ENCODE assay signal across 33 cellular contexts in genomic region chr11:45710561-45710960, GRCh38. TPM values are rescaled to one million over a fixed set of nuclear protein-coding genes. Genes with fewer than 3 reads are reported as not detected.
"Had no signal": no experiment of that assay in that cellular context is flagged by ENCODE, and none has a peak within 500 bp of the region (broad histone marks: within the 10 kb centered on the region; RNA-seq: fewer than 3 reads in every experiment).

No MANE protein-coding gene starts in this region.

- H3K36me3 ChIP-seq: adrenal gland, brain microvascular endothelial cell, breast epithelium, cardiac muscle cell had no signal

- ATAC-seq: activated CD8-positive, alpha-beta T cell treated with anti-CD3 and anti-CD28 coated beads for 36 hours; activated naive CD4-positive, alpha-beta T cell treated with anti-CD3 and anti-CD28 coated beads, Interleukin-2, amount 50 U/mL, for 72 hours; activated T-cell treated with anti-CD3 and anti-CD28 coated beads, Interleukin-2, amount 50 U/mL, for 4 hours; activated T-cell treated with anti-CD3 and anti-CD28 coated beads, Interleukin-2, amount 50 U/mL, for 72 hours; activated T-helper 17 cell treated with anti-CD3 and anti-CD28 coated beads, Interleukin-2, amount 50 U/mL, for 72 hours; body of pancreas had no signal

- H3K27me3 ChIP-seq: body of pancreas had no signal

- H3K4me3 ChIP-seq: adrenal gland, body of pancreas, breast epithelium, cardiac muscle cell had no signal

- FAIRE-seq: astrocyte, TTC549 had no signal

- DNase-seq: activated B cell treated with CpG ODN at 0.5 μM for 24 hours; activated CD4-positive, alpha-beta T cell treated with anti-CD3 and anti-CD28 coated beads for 4 hours; activated CD4-positive, alpha-beta T cell treated with anti-CD3 and anti-CD28 coated beads, Interleukin-2, amount 10 ng/mL, durations not matched to agents 24 days and 14 days; activated CD4-positive, alpha-beta T cell treated with anti-CD3 and anti-CD28 coated beads, Interleukin-2, amount 50 U/mL, for 48 hours; activated CD4-positive, CD25-positive, alpha-beta regulatory T cell treated with anti-CD3 and anti-CD28 coated beads, Interleukin-2, amount 50 U/mL, for 72 hours; activated CD8-positive, alpha-beta memory T cell treated with anti-CD3 and anti-CD28 coated beads, Interleukin-2, amount 50 U/mL, for 4 hours; activated CD8-positive, alpha-beta T cell treated with anti-CD3 and anti-CD28 coated beads for 36 hours; activated effector memory CD4-positive, alpha-beta T cell treated with anti-CD3 and anti-CD28 coated beads, Interleukin-2, amount 50 U/mL, for 16 hours; activated gamma-delta T cell treated with Interleukin-2 at 50 U/mL for 16 hours; activated naive CD4-positive, alpha-beta T cell; activated naive CD4-positive, alpha-beta T cell treated with anti-CD3 and anti-CD28 coated beads for 36 hours; activated naive CD4-positive, alpha-beta T cell treated with anti-CD3 and anti-CD28 coated beads, Interleukin-2, amount 50 U/mL, for 16 hours; activated naive CD8-positive, alpha-beta T cell treated with anti-CD3 and anti-CD28 coated beads for 36 hours; activated T-cell treated with anti-CD3 and anti-CD28 coated beads for 4 hours; activated T-cell treated with anti-CD3 and anti-CD28 coated beads, Interleukin-2, amount 50 U/mL, for 1 hour; activated T-cell treated with anti-CD3 and anti-CD28 coated beads, Interleukin-2, amount 50 U/mL, for 4 hours; activated T-cell treated with anti-CD3 and anti-CD28 coated beads, Interleukin-2, amount 50 U/mL, for 72 hours; adrenal gland; amniotic stem cell; aorta; body of pancreas; brain microvascular endothelial cell; caudate nucleus; cerebellar nuclear complex; T-helper 1 cell; T-helper 2 cell; T-helper 9 cell had no signal

RNA-seq across cellular contexts. Expression of gene CHST1, which starts 45.1 kb away (rescaled TPM):
- total RNA-seq: activated B cell treated with CpG ODN at 0.5 μM for 24 hours; activated CD8-positive, alpha-beta T cell treated with anti-CD3 and anti-CD28 coated beads for 36 hours; activated naive CD4-positive, alpha-beta T cell treated with anti-CD3 and anti-CD28 coated beads for 36 hours; activated naive CD8-positive, alpha-beta T cell treated with anti-CD3 and anti-CD28 coated beads for 36 hours; activated T-helper 17 cell treated with anti-CD3 and anti-CD28 coated beads, Interleukin-2, amount 50 U/mL, for 72 hours had no signal
